ENCODE assay signal across 10 cellular contexts in genomic region chr2:100545197-100545596, GRCh38.
"Had no signal": no experiment of that assay in that cellular context is flagged by ENCODE, and none has a peak within 500 bp of the region (broad histone marks: within the 10 kb centered on the region; RNA-seq: fewer than 3 reads in every experiment).

No MANE protein-coding gene starts in this region.

- FAIRE-seq: HTR-8/SVneo had no signal

- H3K36me3 ChIP-seq: HAP-1 had no signal

- H3K9me3 ChIP-seq: HAP-1 had no signal

- H3K4me3 ChIP-seq: HAP-1 had no signal

- H3K9ac ChIP-seq: KMS-11 had no signal

- DNase-seq: GOT3, H7, HFFc6, IMR-90, Karpas-422, KBM-7 had no signal

- ATAC-seq: HCT116 had no signal

- H3K4me2 ChIP-seq: KMS-11 had no signal

- H3K27ac ChIP-seq: KMS-11 had no signal
